In genomic region chr3:126678691-126679317, GRCh38 we compare ENCODE assay signal across 10 cellular contexts. TPM values are rescaled to one million over a fixed set of nuclear protein-coding genes. Genes with fewer than 3 reads are reported as not detected.
DNase-seq lines count a peak whose midpoint lies in the region; ATAC-seq, FAIRE-seq and TF ChIP-seq lines count a peak whose summit lies in the region.
"Had no signal": no experiment of that assay in that cellular context is flagged by ENCODE, and none has a peak within 500 bp of the region (broad histone marks: within the 10 kb centered on the region; RNA-seq: fewer than 3 reads in every experiment).

No MANE protein-coding gene starts in this region.

- H4K20me1 ChIP-seq in OCI-LY3 (ENCODE audit: insufficient read depth, low read length): no peaks in the 10 kb centered on the region

- peaks cover 30% of the 10 kb centered on the region for H3K27me3 Mint-ChIP-seq in activated T-cell treated with anti-CD3 and anti-CD28 coated beads, Interleukin-2, amount 50 U/mL, for 24 hours
- H3K27me3 Mint-ChIP-seq in stimulated activated naive B cell treated with anti-CD40 and anti-IgM and Interleukin-4, amounts not matched to agents 10 μg/mL and 1 μg/mL and 100 μg/mL, for 72 hours: peaks cover 4 to 32% of the 10 kb centered on the region in 2 donors

- no peaks in the 10 kb centered on the region for H3K36me3 Mint-ChIP-seq in activated T-cell treated with anti-CD3 and anti-CD28 coated beads, Interleukin-2, amount 50 U/mL, for 24 hours (ENCODE audit: low read depth)
- no peaks in the 10 kb centered on the region for H3K36me3 Mint-ChIP-seq in stimulated activated naive B cell treated with anti-CD40 and anti-IgM and Interleukin-4, amounts not matched to agents 10 μg/mL and 1 μg/mL and 100 μg/mL, for 72 hours
- H3K36me3 Mint-ChIP-seq: CD4-positive, CD25-positive, alpha-beta regulatory T cell had no signal

- TF ChIP-seq CTCF in OCI-LY3 (IDR thresholded peaks at IDR 0.05; ENCODE audit: low read depth, low read length) (no peak), kidney (IDR thresholded peaks at IDR 0.05; ENCODE audit: borderline replicate concordance, extremely low read depth, insufficient read depth) (no peak)

- H3K27me3 ChIP-seq in OCI-LY3 (ENCODE audit: low read depth, low read length): peaks cover 21% of the 10 kb centered on the region

- H3K79me2 ChIP-seq in OCI-LY3 (ENCODE audit: low read length): no peaks in the 10 kb centered on the region

- peak overlapping the region; percentile 92 for H3K4me2 ChIP-seq in OCI-LY3 (ENCODE audit: low read length)

- ATAC-seq in left cardiac atrium (peak; percentile 12 to 21), GM18873 (IDR thresholded peaks at IDR 0.05; ENCODE audit: low FRiP score, unreplicated experiment) (no peak), HG02852 (IDR thresholded peaks at IDR 0.05; ENCODE audit: unreplicated experiment) (no peak)
- ATAC-seq in stimulated activated naive B cell treated with anti-CD40 and anti-IgM and Interleukin-4, amounts not matched to agents 10 μg/mL and 1 μg/mL and 100 μg/mL, for 72 hours (replicated peaks): peak; percentile 40 to 50

- peaks cover 10% of the 10 kb centered on the region; the same call in 1 of the 2 replicates for H3K9me3 ChIP-seq in OCI-LY3 (ENCODE audit: insufficient read depth, low read length)
- H3K9me3 ChIP-seq in kidney (ENCODE audit: control insufficient read depth in 1 of 2, low read length in 2 of 2): no peaks in the 10 kb centered on the region
- H3K9me3 ChIP-seq: neutrophil had no signal

- peaks cover 10% of the 10 kb centered on the region for H3K4me1 ChIP-seq in OCI-LY3 (ENCODE audit: low read length)
- H3K4me1 ChIP-seq in kidney (ENCODE audit: control insufficient read depth in 1 of 2, insufficient read depth in 1 of 2, low read depth in 1 of 2, low read length in 2 of 2): peaks cover 0 to 8% of the 10 kb centered on the region in 2 donors

- peaks cover 3% of the 10 kb centered on the region for H3K4me1 Mint-ChIP-seq in activated T-cell treated with anti-CD3 and anti-CD28 coated beads, Interleukin-2, amount 50 U/mL, for 24 hours (ENCODE audit: low read depth)
- H3K4me1 Mint-ChIP-seq in stimulated activated naive B cell treated with anti-CD40 and anti-IgM and Interleukin-4, amounts not matched to agents 10 μg/mL and 1 μg/mL and 100 μg/mL, for 72 hours: peaks cover 12 to 14% of the 10 kb centered on the region in 2 donors

- intact Hi-C loops in left cardiac atrium (cut with DNase I) (loop anchor here (2.0 to 10.0 kb wide), 5 partner anchors 304 to 868 kb away; partner anchors contain the start of gene PLXNA1 (in 1 of the 2)), kidney (cut with DNase I) (no loop called here)

- H3K9ac ChIP-seq in OCI-LY3 (ENCODE audit: low read length): peak overlapping the region; percentile 59
- no peak overlapping the region for H3K9ac ChIP-seq in kidney (ENCODE audit: low read length in 2 of 2)

- H3K27ac Mint-ChIP-seq in activated T-cell treated with anti-CD3 and anti-CD28 coated beads, Interleukin-2, amount 50 U/mL, for 24 hours: no peak overlapping the region
- peak overlapping the region; percentile 49 for H3K27ac Mint-ChIP-seq in stimulated activated naive B cell treated with anti-CD40 and anti-IgM and Interleukin-4, amounts not matched to agents 10 μg/mL and 1 μg/mL and 100 μg/mL, for 72 hours
- H3K27ac Mint-ChIP-seq: CD4-positive, CD25-positive, alpha-beta regulatory T cell had no signal

- H2AFZ ChIP-seq in OCI-LY3 (ENCODE audit: low read depth, low read length): peak overlapping the region; percentile 86

- no peak for FAIRE-seq in kidney (lab: Jason Lieb, UNC)

- H3K27ac ChIP-seq in OCI-LY3 (ENCODE audit: low read length) (no peak overlapping the region), kidney (ENCODE audit: low read depth in 2 of 2, low read length in 2 of 2) (no peak overlapping the region)
- H3K27ac ChIP-seq: neutrophil had no signal

- peaks cover 3% of the 10 kb centered on the region for H3K9me3 Mint-ChIP-seq in activated T-cell treated with anti-CD3 and anti-CD28 coated beads, Interleukin-2, amount 50 U/mL, for 24 hours
- H3K9me3 Mint-ChIP-seq in stimulated activated naive B cell treated with anti-CD40 and anti-IgM and Interleukin-4, amounts not matched to agents 10 μg/mL and 1 μg/mL and 100 μg/mL, for 72 hours: peaks cover 0 to 1% of the 10 kb centered on the region in 2 donors

- H3K36me3 ChIP-seq in OCI-LY3 (replicated peaks; ENCODE audit: low read depth, low read length) (peaks cover 2% of the 10 kb centered on the region), kidney (ENCODE audit: control insufficient read depth in 1 of 2, insufficient read depth in 2 of 2, low read length in 2 of 2) (no peaks in the 10 kb centered on the region)
- H3K36me3 ChIP-seq: neutrophil had no signal

- no peak for DNase-seq in activated T-cell treated with anti-CD3 and anti-CD28 coated beads, Interleukin-2, amount 50 U/mL, for 24 hours
- no peak for DNase-seq in activated T-cell treated with anti-CD3 and anti-CD28 coated beads, Interleukin-2, amount 50 U/mL, for 1 hour
- DNase-seq in left cardiac atrium: no peak
- DNase-seq in stimulated activated naive B cell treated with anti-CD40 and anti-IgM and Interleukin-4, amounts not matched to agents 10 μg/mL and 1 μg/mL and 100 μg/mL, for 72 hours: no peak
- no peak for DNase-seq in kidney

- H3K4me3 ChIP-seq in OCI-LY3 (ENCODE audit: low read length) (peak overlapping the region; percentile 83), kidney (ENCODE audit: low read length in 2 of 2) (peak overlapping the region in 1 of 2 donors; percentile 17)

- peak overlapping the region; percentile 32 for H3K4me3 Mint-ChIP-seq in activated T-cell treated with anti-CD3 and anti-CD28 coated beads, Interleukin-2, amount 50 U/mL, for 24 hours
- H3K4me3 Mint-ChIP-seq in stimulated activated naive B cell treated with anti-CD40 and anti-IgM and Interleukin-4, amounts not matched to agents 10 μg/mL and 1 μg/mL and 100 μg/mL, for 72 hours: peak overlapping the region; percentile 52 to 82

RNA-seq across cellular contexts. Expression of gene TXNRD3, which starts 23.9 kb away (rescaled TPM):
- total RNA-seq in left cardiac atrium (1 to 10 TPM; 4.0 to 7.3 TPM), kidney (12.1 TPM)
- polyA plus RNA-seq in kidney (ENCODE audit: insufficient read depth, low read depth, low replicate concordance): 10.8 TPM

RNA-seq across cellular contexts. Expression of gene CHCHD6, which starts 25.2 kb away (rescaled TPM):
- total RNA-seq in left cardiac atrium (1 to 10 TPM; 7.8 to 7.9 TPM), kidney (10.7 TPM)
- 35.2 TPM for polyA plus RNA-seq in kidney (ENCODE audit: insufficient read depth, low read depth, low replicate concordance)

Comparison
In these comparisons a context has a peak if more than half of its experiments do, and no peak if none do; other contexts are left out.
1. ATAC-seq: peak in left cardiac atrium (2 of 2) and stimulated activated naive B cell treated with anti-CD40 and anti-IgM and Interleukin-4, amounts not matched to agents 10 μg/mL and 1 μg/mL and 100 μg/mL, for 72 hours (2 of 2); none in GM18873 (single experiment) and HG02852 (single experiment).